ENCODE assay signal across 8 cellular contexts in genomic region chr7:128937647-128938523, GRCh38. TPM values are rescaled to one million over a fixed set of nuclear protein-coding genes. Genes with fewer than 3 reads are reported as not detected.
DNase-seq lines count a peak whose midpoint lies in the region; ATAC-seq and TF ChIP-seq lines count a peak whose summit lies in the region.

IRF5 (plus strand) TSS chr7:128937927; CDS start chr7:128942082, 4,155 bp downstream.

- H3K27me3 Mint-ChIP-seq in central memory CD8-positive, alpha-beta T cell: peaks cover 22% of the 10 kb centered on the region

- intact Hi-C loops in right lobe of liver (cut with DNase I): no loop called here

- peak within 1 kb of the TSS; percentile 77 for H3K4me3 Mint-ChIP-seq in central memory CD8-positive, alpha-beta T cell

- H3K27me3 ChIP-seq in NT2/D1 (ENCODE audit: insufficient read depth, insufficient read length) (peaks cover 58% of the 10 kb centered on the region), right lobe of liver (no peaks in the 10 kb centered on the region), suprapubic skin (peaks cover 16% of the 10 kb centered on the region)

- H3K9me3 Mint-ChIP-seq in central memory CD8-positive, alpha-beta T cell: no peaks in the 10 kb centered on the region

- DNase-seq in CD1c-positive myeloid dendritic cell (ENCODE audit: extremely low spot score) (peak; percentile 88), NT2/D1 (ENCODE audit: low read depth, low spot score) (no peak), right lobe of liver (peak; percentile 87 to 89 (median 87)), suprapubic skin (ENCODE audit: low spot score in 2 of 2) (peak in 1 of 2 donors; percentile 78), T1000 (lab: John Stamatoyannopoulos, UW) (no peak)
- no peak for DNase-seq in central memory CD8-positive, alpha-beta T cell (ENCODE audit: low spot score in 2 of 2)

- TF ChIP-seq CTCF in right lobe of liver (IDR thresholded peaks at IDR 0.05) (no peak), suprapubic skin (IDR thresholded peaks at IDR 0.05) (no peak)

- ATAC-seq in GM18909 (IDR thresholded peaks at IDR 0.05; ENCODE audit: poor library complexity, unreplicated experiment) (peak; percentile 21), right lobe of liver (peak; percentile 73 to 83 (median 79)), HG03457 (IDR thresholded peaks at IDR 0.05; ENCODE audit: unreplicated experiment) (no peak)
- peak; percentile 15 for ATAC-seq in central memory CD8-positive, alpha-beta T cell (replicated peaks; ENCODE audit: extremely low read depth, poor library complexity, severe bottlenecking)

- H3K9me3 ChIP-seq in NT2/D1 (ENCODE audit: insufficient read depth, low read length) (no peaks in the 10 kb centered on the region), right lobe of liver (no peaks in the 10 kb centered on the region), suprapubic skin (no peaks in the 10 kb centered on the region)

- H3K27ac Mint-ChIP-seq in central memory CD8-positive, alpha-beta T cell (ENCODE audit: low read depth): peak within 1 kb of the TSS; percentile 61

- TF ChIP-seq EP300 in suprapubic skin (IDR thresholded peaks at IDR 0.05): no peak

- peaks cover 37% of the 10 kb centered on the region for H3K4me1 Mint-ChIP-seq in central memory CD8-positive, alpha-beta T cell

- no peaks in the 10 kb centered on the region for H3K36me3 ChIP-seq in NT2/D1 (ENCODE audit: insufficient read depth, insufficient read length, low read length)
- H3K36me3 ChIP-seq in right lobe of liver: no peaks in the 10 kb centered on the region
- no peaks in the 10 kb centered on the region for H3K36me3 ChIP-seq in suprapubic skin

- H3K9ac ChIP-seq in NT2/D1 (ENCODE audit: insufficient read length, low read depth): peak within 1 kb of the TSS; percentile 50

- H3K27ac ChIP-seq in right lobe of liver (peak within 1 kb of the TSS in 2 of 3 donors; percentile 63 to 71), suprapubic skin (peak within 1 kb of the TSS; percentile 60)

- no peaks in the 10 kb centered on the region for H3K36me3 Mint-ChIP-seq in central memory CD8-positive, alpha-beta T cell (ENCODE audit: insufficient read depth)

- WGBS in right lobe of liver (ENCODE audit: insufficient coverage, low coverage, low lambda C conversion rate, missing lambda C conversion rate): under 1% methylated on average over 18 of the region's 82 CpGs
- WGBS in suprapubic skin: 1% methylated on average over 50 of the region's 82 CpGs

- H3K4me3 ChIP-seq in NT2/D1 (ENCODE audit: insufficient read length, low read depth) (peak within 1 kb of the TSS; percentile 40), right lobe of liver (peak within 1 kb of the TSS; percentile 62 to 83 (median 69)), suprapubic skin (peak within 1 kb of the TSS; percentile 72)

- H3K4me1 ChIP-seq in NT2/D1 (ENCODE audit: insufficient read depth, insufficient read length) (peaks cover 12% of the 10 kb centered on the region), right lobe of liver (peaks cover 0 to 38% (median 5%) of the 10 kb centered on the region in 4 donors), suprapubic skin (peaks cover 27% of the 10 kb centered on the region)

- peak; percentile 43 for TF ChIP-seq POLR2A in right lobe of liver (IDR thresholded peaks at IDR 0.05)
- TF ChIP-seq POLR2A in suprapubic skin (IDR thresholded peaks at IDR 0.05): no peak

RNA-seq across cellular contexts. Expression of gene IRF5, which starts in this region (rescaled TPM):
- total RNA-seq in right lobe of liver (1 to 10 TPM; 4.6 to 8.9 (median 6.4) TPM), suprapubic skin (10 to 100 TPM in 3 of 4 donors, 1 to 10 TPM in 1; 8.9 to 22.8 (median 18.6) TPM)

Comparison
In these comparisons a context has a peak if more than half of its experiments do, and no peak if none do; other contexts are left out.
1. DNase-seq: peak in CD1c-positive myeloid dendritic cell (single experiment) and right lobe of liver (3 of 3); none in NT2/D1 (single experiment), central memory CD8-positive, alpha-beta T cell (0 of 2) and T1000 (single experiment).
2. Peak in every context shown above with its lines, with median percentiles within 50 percentile points of each other: H3K4me3 ChIP-seq.